Comparison of ENCODE assay signal across 8 cellular contexts in genomic region chr1:26034504-26035202, GRCh38. TPM values are rescaled to one million over a fixed set of nuclear protein-coding genes. Genes with fewer than 3 reads are reported as not detected.
DNase-seq lines count a peak whose midpoint lies in the region; ATAC-seq lines count a peak whose summit lies in the region.

No MANE protein-coding gene starts in this region.

- H3K4me3 Mint-ChIP-seq in activated CD4-positive, alpha-beta memory T cell treated with anti-CD3 and anti-CD28 coated beads, Interleukin-2, amount 10 ng/mL, durations not matched to agents 7 days and 5 days, result peak overlapping the region; percentile 90

- CTCF ChIA-PET in activated CD4-positive, alpha-beta memory T cell treated with anti-CD3 and anti-CD28 coated beads, Interleukin-2, amount 10 ng/mL, durations not matched to agents 7 days and 5 days (lab: Charles Lee), result interaction anchor here (0.6 to 3.9 kb wide), 15 partner anchors 10 to 535 kb away, joined by 3 to 33 read pairs (median 4); partner anchors contain the start of gene ZNF593

- ATAC-seq in HG03135 (IDR thresholded peaks at IDR 0.05; ENCODE audit: unreplicated experiment), result no peak

- H3K4me1 ChIP-seq in iPS-15b (ENCODE audit: control insufficient read depth, insufficient read depth, low read length), result peaks cover 3% of the 10 kb centered on the region
- H3K4me1 ChIP-seq in subcutaneous abdominal adipose tissue (ENCODE audit: control insufficient read depth in 5 of 5, insufficient read depth in 5 of 5, low read length in 5 of 5), result peaks cover 0 to 20% (median 11%) of the 10 kb centered on the region in 5 donors

- peaks cover 11% of the 10 kb centered on the region for H3K4me1 Mint-ChIP-seq in activated CD4-positive, alpha-beta memory T cell treated with anti-CD3 and anti-CD28 coated beads, Interleukin-2, amount 10 ng/mL, durations not matched to agents 7 days and 5 days

- H3K9me3 Mint-ChIP-seq in activated CD4-positive, alpha-beta memory T cell treated with anti-CD3 and anti-CD28 coated beads, Interleukin-2, amount 10 ng/mL, durations not matched to agents 7 days and 5 days, result no peaks in the 10 kb centered on the region

- POLR2A ChIA-PET in activated CD4-positive, alpha-beta memory T cell treated with anti-CD3 and anti-CD28 coated beads, Interleukin-2, amount 10 ng/mL, durations not matched to agents 7 days and 5 days (lab: Charles Lee), result interaction anchor here (0.9 to 1.6 kb wide), 6 partner anchors 13 to 200 kb away, joined by 3 to 4 read pairs (median 3); partner anchors contain the start of gene TRIM63

- DNase-seq in NCI-H748 (lab: John Stamatoyannopoulos, UW; ENCODE audit: unreplicated experiment) (peak; percentile 33), NCI-H748 treated with DMSO at 0.1 percent for 48 hours (lab: John Stamatoyannopoulos, UW) (no peak), NCI-H128 (lab: John Stamatoyannopoulos, UW; ENCODE audit: unreplicated experiment) (no peak), H4 (ENCODE audit: low spot score) (no peak)
- no peak for DNase-seq in activated CD4-positive, alpha-beta memory T cell treated with anti-CD3 and anti-CD28 coated beads, Interleukin-2, amount 10 ng/mL, durations not matched to agents 7 days and 5 days

- peaks cover 21% of the 10 kb centered on the region for H3K27me3 Mint-ChIP-seq in activated CD4-positive, alpha-beta memory T cell treated with anti-CD3 and anti-CD28 coated beads, Interleukin-2, amount 10 ng/mL, durations not matched to agents 7 days and 5 days

- H3K4me3 ChIP-seq in iPS-15b (ENCODE audit: low read depth, low read length) (peak overlapping the region; percentile 88), subcutaneous abdominal adipose tissue (ENCODE audit: low read depth in 1 of 5, low read length in 5 of 5) (peak overlapping the region in 4 of 5 donors; percentile 72 to 90 (median 86))

- H3K9ac ChIP-seq in iPS-15b (ENCODE audit: low read depth, low read length), result peak overlapping the region; percentile 54
- H3K9ac ChIP-seq in subcutaneous abdominal adipose tissue (ENCODE audit: low read length in 5 of 5), result peak overlapping the region in 3 of 5 donors; percentile 30 to 88 (median 77)

- no peak overlapping the region for H3K27ac Mint-ChIP-seq in activated CD4-positive, alpha-beta memory T cell treated with anti-CD3 and anti-CD28 coated beads, Interleukin-2, amount 10 ng/mL, durations not matched to agents 7 days and 5 days

- no peak overlapping the region for H3K27ac ChIP-seq in subcutaneous abdominal adipose tissue (ENCODE audit: low read depth, low read length)

- no peaks in the 10 kb centered on the region for H3K36me3 ChIP-seq in iPS-15b (ENCODE audit: control insufficient read depth, insufficient read depth, low read length)
- no peaks in the 10 kb centered on the region for H3K36me3 ChIP-seq in subcutaneous abdominal adipose tissue (ENCODE audit: control insufficient read depth in 5 of 5, insufficient read depth in 5 of 5, low read length in 5 of 5)

- H3K36me3 Mint-ChIP-seq in activated CD4-positive, alpha-beta memory T cell treated with anti-CD3 and anti-CD28 coated beads, Interleukin-2, amount 10 ng/mL, durations not matched to agents 7 days and 5 days (ENCODE audit: low read depth), result no peaks in the 10 kb centered on the region

- peaks cover 34% of the 10 kb centered on the region for H3K27me3 ChIP-seq in iPS-15b (ENCODE audit: control insufficient read depth, insufficient read depth, low read length)
- H3K27me3 ChIP-seq in subcutaneous abdominal adipose tissue (ENCODE audit: control insufficient read depth in 5 of 5, insufficient read depth in 4 of 5, low read length in 5 of 5), result peaks cover 8 to 25% (median 17%) of the 10 kb centered on the region in 5 donors

- H3K9me3 ChIP-seq in iPS-15b (ENCODE audit: control insufficient read depth, insufficient read depth, low read length) (no peaks in the 10 kb centered on the region), subcutaneous abdominal adipose tissue (ENCODE audit: control insufficient read depth in 5 of 5, low read length in 5 of 5) (no peaks in the 10 kb centered on the region)

RNA-seq across cellular contexts. Expression of gene SLC30A2, which starts 11.3 kb away (rescaled TPM):
- not detected for total RNA-seq in activated CD4-positive, alpha-beta memory T cell treated with anti-CD3 and anti-CD28 coated beads, Interleukin-2, amount 10 ng/mL, durations not matched to agents 7 days and 5 days
- total RNA-seq in H4 (2014; rRNA removed; shearing (Covaris generic)), result not detected in 2 replicates

RNA-seq across cellular contexts. Expression of gene EXTL1, which starts 13.1 kb away (rescaled TPM):
- not detected for total RNA-seq in activated CD4-positive, alpha-beta memory T cell treated with anti-CD3 and anti-CD28 coated beads, Interleukin-2, amount 10 ng/mL, durations not matched to agents 7 days and 5 days
- not detected in 2 replicates for total RNA-seq in H4 (2014; rRNA removed; shearing (Covaris generic))

RNA-seq across cellular contexts. Expression of gene TRIM63, which starts 32.8 kb away (rescaled TPM):
- under 1 TPM; 0.25 to 0.33 TPM for total RNA-seq in activated CD4-positive, alpha-beta memory T cell treated with anti-CD3 and anti-CD28 coated beads, Interleukin-2, amount 10 ng/mL, durations not matched to agents 7 days and 5 days
- total RNA-seq in H4 (2014; rRNA removed; shearing (Covaris generic)), result not detected in 2 replicates

RNA-seq across cellular contexts. Expression of gene PAFAH2, which starts 36.8 kb away (rescaled TPM):
- 10 to 100 TPM in 1 of 2 experiments, 1 to 10 TPM in 1; 9.4 to 10.1 TPM for total RNA-seq in activated CD4-positive, alpha-beta memory T cell treated with anti-CD3 and anti-CD28 coated beads, Interleukin-2, amount 10 ng/mL, durations not matched to agents 7 days and 5 days
- 5.6 and 8.3 TPM in 2 replicates for total RNA-seq in H4 (2014; rRNA removed; shearing (Covaris generic))
